ENCODE assay signal across 27 cellular contexts in genomic region chr2:133167990-133168389, GRCh38.
"Had no signal": no experiment of that assay in that cellular context is flagged by ENCODE, and none has a peak within 500 bp of the region (broad histone marks: within the 10 kb centered on the region; RNA-seq: fewer than 3 reads in every experiment).

No MANE protein-coding gene starts in this region.

- H3K36me3 ChIP-seq: cardiac muscle cell, heart right ventricle, left lung, lower lobe of right lung, neural progenitor cell, sigmoid colon, suprapubic skin, tibial artery, WERI-Rb-1 had no signal

- H3K4me3 ChIP-seq: cardiac muscle cell, heart right ventricle, left lung, lower lobe of right lung, neural progenitor cell, psoas muscle, sigmoid colon, suprapubic skin, tibial artery had no signal

- H3K4me2 ChIP-seq: neural progenitor cell had no signal

- H3K9ac ChIP-seq: neural progenitor cell, parathyroid adenoma had no signal

- DNase-seq: activated CD4-positive, alpha-beta T cell treated with anti-CD3 and anti-CD28 coated beads for 48 hours; activated CD4-positive, alpha-beta T cell treated with anti-CD3 and anti-CD28 coated beads, Interleukin-2, amount 50 U/mL, for 48 hours; activated CD8-positive, alpha-beta memory T cell treated with anti-CD3 and anti-CD28 coated beads for 24 hours; activated gamma-delta T cell; activated naive CD4-positive, alpha-beta T cell treated with anti-CD3 and anti-CD28 coated beads, Interleukin-2, amount 50 U/mL, for 16 hours; activated T-cell treated with anti-CD3 and anti-CD28 coated beads, Interleukin-2, amount 50 U/mL, for 1 hour; amygdala; cortex of kidney; foreskin melanocyte; heart right ventricle; left lung; lower lobe of right lung; mesenchymal stem cell; natural killer cell; occipital lobe; psoas muscle; sigmoid colon; small intestine; stimulated activated CD4-positive, alpha-beta T cell treated with anti-CD3 and anti-CD28 coated beads, Interleukin-1b, Interleukin-23, amount 100 ng/mL, for 48 hours; stimulated activated naive CD4-positive, alpha-beta T cell; T-helper 9 cell; tibial artery; WERI-Rb-1 had no signal

- H3K79me2 ChIP-seq: parathyroid adenoma had no signal

- H3K9me3 ChIP-seq: heart right ventricle, left lung, lower lobe of right lung, psoas muscle, sigmoid colon, suprapubic skin, tibial artery had no signal

- H3K27me3 ChIP-seq: cardiac muscle cell, heart right ventricle, left lung, neural progenitor cell, sigmoid colon, suprapubic skin, tibial artery had no signal

- H3K4me1 ChIP-seq: heart right ventricle, left lung, lower lobe of right lung, neural progenitor cell, parathyroid adenoma, psoas muscle, sigmoid colon, suprapubic skin, tibial artery had no signal

- H2AFZ ChIP-seq: neural progenitor cell, parathyroid adenoma had no signal

- H3K27ac ChIP-seq: cardiac muscle cell, heart right ventricle, left lung, lower lobe of right lung, neural progenitor cell, parathyroid adenoma, psoas muscle, sigmoid colon, suprapubic skin, tibial artery, WERI-Rb-1 had no signal
